ENCODE assay signal across 13 cellular contexts in the genomic region with DNA sequence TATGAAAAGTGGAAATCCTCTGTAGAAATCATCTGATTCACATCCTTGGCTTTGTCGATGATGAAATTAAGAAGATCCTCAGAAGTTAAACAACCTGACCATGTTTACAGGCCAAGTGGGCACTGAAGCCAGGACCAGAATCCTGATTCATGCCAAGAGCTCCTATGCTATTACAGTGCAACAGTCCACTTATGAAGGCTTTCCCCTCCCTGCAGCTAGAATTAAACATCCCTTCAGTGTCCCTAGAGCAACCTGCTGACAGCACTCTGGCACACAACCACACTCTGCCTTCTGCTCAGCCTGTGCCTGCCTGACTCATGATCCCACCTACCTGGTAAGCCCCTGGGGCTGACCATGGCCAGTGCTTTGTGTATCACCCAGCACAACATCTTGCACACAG. TPM values are rescaled to one million over a fixed set of nuclear protein-coding genes. Genes with fewer than 3 reads are reported as not detected.
A peak's percentile ranks its signal among the peaks of the same experiment; 100 is the strongest.
DNase-seq lines count a peak whose midpoint lies in the region; ATAC-seq and TF ChIP-seq lines count a peak whose summit lies in the region.
"Had no signal": no experiment of that assay in that cellular context is flagged by ENCODE, and none has a peak within 500 bp of the region (broad histone marks: within the 10 kb centered on the region; RNA-seq: fewer than 3 reads in every experiment).

No MANE protein-coding gene starts in this region.

- H3K9me2 ChIP-seq in Loucy (replicated peaks; ENCODE audit: low read depth, low read length): no peaks in the 10 kb centered on the region

- peak overlapping the region; percentile 3 for H3K9ac ChIP-seq in Loucy (ENCODE audit: low read depth, low read length, poor library complexity, severe bottlenecking)

- ATAC-seq in naive thymus-derived CD4-positive, alpha-beta T cell: no peak
- no peak for ATAC-seq in GM19324 (IDR thresholded peaks at IDR 0.05; ENCODE audit: low FRiP score, unreplicated experiment)
- ATAC-seq: activated naive CD4-positive, alpha-beta T cell treated with anti-CD3 and anti-CD28 coated beads, Interleukin-2, amount 50 U/mL, for 72 hours; T-helper 17 cell had no signal

- H3K27me3 ChIP-seq in Loucy (ENCODE audit: insufficient read depth, low read length, poor library complexity, severe bottlenecking): no peaks in the 10 kb centered on the region
- H3K27me3 ChIP-seq in naive thymus-derived CD4-positive, alpha-beta T cell (ENCODE audit: control insufficient read depth in 2 of 2, insufficient read depth in 2 of 2, low read length in 2 of 2): no peaks in the 10 kb centered on the region

- H3K4me3 ChIP-seq in Loucy (ENCODE audit: low read length, poor library complexity, severe bottlenecking): no peak overlapping the region
- H3K4me3 ChIP-seq in naive thymus-derived CD4-positive, alpha-beta T cell (ENCODE audit: low read length): no peak overlapping the region

- no peaks in the 10 kb centered on the region for H3K79me2 ChIP-seq in Loucy (ENCODE audit: insufficient read depth, low read length)

- peaks cover 0 to 5% (median 0%) of the 10 kb centered on the region in 5 donors for H3K27me3 Mint-ChIP-seq in naive thymus-derived CD4-positive, alpha-beta T cell

- no peak overlapping the region for H3K4me3 Mint-ChIP-seq in naive thymus-derived CD4-positive, alpha-beta T cell
- H3K4me3 Mint-ChIP-seq: CD4-positive, alpha-beta memory T cell; T-helper 17 cell had no signal

- no peak overlapping the region for H2AFZ ChIP-seq in Loucy (ENCODE audit: low read length)

- H3K36me3 ChIP-seq in Loucy (ENCODE audit: insufficient read depth, low read length): no peaks in the 10 kb centered on the region; the same call in 1 of the 2 replicates
- H3K36me3 ChIP-seq in naive thymus-derived CD4-positive, alpha-beta T cell (ENCODE audit: control insufficient read depth in 2 of 3, insufficient read depth in 3 of 3, low read length in 3 of 3): no peaks in the 10 kb centered on the region

- no peak overlapping the region for H3K4me2 ChIP-seq in Loucy (ENCODE audit: low read depth, low read length, poor library complexity, severe bottlenecking)

- CTCF ChIA-PET in naive thymus-derived CD4-positive, alpha-beta T cell (lab: Charles Lee): no interaction called here

- no peak overlapping the region for H3K27ac Mint-ChIP-seq in naive thymus-derived CD4-positive, alpha-beta T cell
- H3K27ac Mint-ChIP-seq: activated naive CD4-positive, alpha-beta T cell treated with anti-CD3 and anti-CD28 coated beads, Interleukin-2, amount 50 U/mL, for 72 hours; CD4-positive, alpha-beta memory T cell; T-helper 17 cell had no signal

- peaks cover 0 to 13% (median 6%) of the 10 kb centered on the region in 7 donors for H3K4me1 Mint-ChIP-seq in naive thymus-derived CD4-positive, alpha-beta T cell
- H3K4me1 Mint-ChIP-seq: CD4-positive, alpha-beta memory T cell; T-helper 17 cell had no signal

- no peaks in the 10 kb centered on the region for H3K9me3 ChIP-seq in Loucy (ENCODE audit: insufficient read depth, low read depth, low read length)
- H3K9me3 ChIP-seq in naive thymus-derived CD4-positive, alpha-beta T cell (ENCODE audit: control insufficient read depth in 2 of 3, low read length in 3 of 3): no peaks in the 10 kb centered on the region

- TF ChIP-seq CTCF in AG09319 (IDR thresholded peaks at IDR 0.05; ENCODE audit: low read depth, low read length) (no peak), Loucy (conservative IDR thresholded peaks at IDR 0.05; ENCODE audit: low read length) (no peak)

- peaks cover 0 to 3% (median 0%) of the 10 kb centered on the region in 11 donors for H3K9me3 Mint-ChIP-seq in naive thymus-derived CD4-positive, alpha-beta T cell
- H3K9me3 Mint-ChIP-seq: activated naive CD4-positive, alpha-beta T cell treated with anti-CD3 and anti-CD28 coated beads, Interleukin-2, amount 50 U/mL, for 72 hours had no signal

- POLR2A ChIA-PET in naive thymus-derived CD4-positive, alpha-beta T cell (lab: Charles Lee): no interaction called here

- intact Hi-C loops in naive thymus-derived CD4-positive, alpha-beta T cell (cut with micrococcal nuclease): no loop called here

- H4K20me1 ChIP-seq in Loucy (ENCODE audit: insufficient read depth, low read length, poor library complexity, severe bottlenecking): no peaks in the 10 kb centered on the region

- H3F3A ChIP-seq in Loucy (ENCODE audit: low read depth): peaks cover 4% of the 10 kb centered on the region

- H3K27ac ChIP-seq in naive thymus-derived CD4-positive, alpha-beta T cell (ENCODE audit: low read depth, low read length): no peak overlapping the region

- DNase-seq in AG09319 (ENCODE audit: extremely low read depth, low read depth): peak; percentile 12
- DNase-seq in cerebellum (ENCODE audit: low spot score): peak; percentile 75
- peak; percentile 75 for DNase-seq in islet precursor cell
- no peak for DNase-seq in NCI-H187 treated with DMSO at 0.1 percent for 48 hours (lab: John Stamatoyannopoulos, UW)
- no peak for DNase-seq in RPMI8226
- no peak for DNase-seq in naive thymus-derived CD4-positive, alpha-beta T cell
- DNase-seq: CD4-positive, alpha-beta memory T cell; effector CD8-positive, alpha-beta T cell; NCI-H1092 treated with DMSO at 0.1 percent for 48 hours; T-helper 17 cell had no signal

- H3K4me1 ChIP-seq in Loucy (ENCODE audit: insufficient read depth, low read length, poor library complexity, severe bottlenecking): peaks cover 77% of the 10 kb centered on the region
- H3K4me1 ChIP-seq in naive thymus-derived CD4-positive, alpha-beta T cell (ENCODE audit: control insufficient read depth in 2 of 2, insufficient read depth in 2 of 2, low read length in 2 of 2): no peaks in the 10 kb centered on the region

- H3K36me3 Mint-ChIP-seq in naive thymus-derived CD4-positive, alpha-beta T cell: peaks cover 0 to 31% (median 14%) of the 10 kb centered on the region in 5 donors
- H3K36me3 Mint-ChIP-seq: CD4-positive, alpha-beta memory T cell had no signal

RNA-seq across cellular contexts. Expression of gene TXNRD3, which starts 33.8 kb away (rescaled TPM):
- 13.2 TPM for total RNA-seq in cerebellum
- 1 to 10 TPM in 4 of 5 experiments, under 1 TPM in 1; 0.46 to 4.8 (median 3.2) TPM for total RNA-seq in naive thymus-derived CD4-positive, alpha-beta T cell
- 1 to 10 TPM; 4.5 to 4.6 TPM for polyA plus RNA-seq in naive thymus-derived CD4-positive, alpha-beta T cell

Comparison
In these comparisons a context has a peak if more than half of its experiments do, and no peak if none do; other contexts are left out.
1. DNase-seq: peak in AG09319 (single experiment), cerebellum (single experiment) and islet precursor cell (single experiment); none in NCI-H187 treated with DMSO at 0.1 percent for 48 hours (single experiment), RPMI8226 (single experiment) and naive thymus-derived CD4-positive, alpha-beta T cell (0 of 9).